Comparison of ENCODE assay signal across 8 cellular contexts in the genomic region with DNA sequence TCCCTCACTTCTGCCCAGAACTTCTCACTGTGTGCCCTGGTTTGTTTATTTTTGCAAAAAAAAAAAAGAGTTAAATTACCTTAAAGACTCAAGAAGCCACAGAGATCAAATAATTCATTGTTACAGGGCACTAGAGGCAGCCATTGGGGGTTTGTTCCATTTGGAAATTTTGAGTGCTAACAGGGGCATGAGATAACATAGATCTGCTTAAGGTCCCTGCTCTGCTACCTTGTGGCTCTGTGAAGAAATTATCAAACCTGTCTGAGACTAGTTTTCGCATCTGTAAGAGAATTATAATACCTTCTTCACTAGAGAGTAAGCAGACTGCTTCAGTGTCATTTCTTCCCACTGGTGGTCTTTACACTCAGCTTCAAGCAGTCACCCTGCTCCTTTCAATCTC. TPM values are rescaled to one million over a fixed set of nuclear protein-coding genes. Genes with fewer than 3 reads are reported as not detected.
DNase-seq lines count a peak whose midpoint lies in the region; ATAC-seq and TF ChIP-seq lines count a peak whose summit lies in the region.

No MANE protein-coding gene starts in this region.

- peak overlapping the region; percentile 82 for H3K27ac ChIP-seq in OCI-LY7 (ENCODE audit: low read depth, low read length, poor library complexity, severe bottlenecking)

- H3K9me3 ChIP-seq in OCI-LY7 (ENCODE audit: low read length), result peaks cover 10% of the 10 kb centered on the region; the same call in 1 of the 2 replicates

- TF ChIP-seq CTCF in OCI-LY7 (conservative IDR thresholded peaks at IDR 0.05; ENCODE audit: low read length), result peak; percentile 33; the same call in 1 of the 2 replicates
- TF ChIP-seq CTCF in fibroblast of villous mesenchyme (IDR thresholded peaks at IDR 0.05; ENCODE audit: insufficient read depth, low read depth, low read length), result no peak

- H2AFZ ChIP-seq in OCI-LY7 (ENCODE audit: low read length), result peak overlapping the region; percentile 95

- peaks cover 37% of the 10 kb centered on the region for H3K4me1 ChIP-seq in OCI-LY7 (ENCODE audit: insufficient read depth, low read length, poor library complexity, severe bottlenecking)

- DNase-seq in OCI-LY7 (ENCODE audit: low spot score) (peak; percentile 37), fibroblast of villous mesenchyme (ENCODE audit: low read depth) (no peak), sciatic nerve (ENCODE audit: low spot score) (no peak), kidney glomerular epithelial cell (lab: John Stamatoyannopoulos, UW) (no peak), NCI-H2196 (lab: John Stamatoyannopoulos, UW; ENCODE audit: unreplicated experiment) (no peak)
- no peak for DNase-seq in activated naive CD4-positive, alpha-beta T cell treated with anti-CD3 and anti-CD28 coated beads, Interleukin-2, amount 50 U/mL, for 16 hours

- no peaks in the 10 kb centered on the region for H4K20me1 ChIP-seq in OCI-LY7 (ENCODE audit: insufficient read depth, low read length)

- ATAC-seq in GM19372 (IDR thresholded peaks at IDR 0.05; ENCODE audit: low read depth, unreplicated experiment), result peak; percentile 1
- ATAC-seq in sciatic nerve, result peak; percentile 39
- ATAC-seq in GM18498 (IDR thresholded peaks at IDR 0.05; ENCODE audit: unreplicated experiment), result no peak

- POLR2A ChIA-PET in OCI-LY7 (lab: Charles Lee), result interaction anchor here (0.7 to 3.8 kb wide), 7 partner anchors 9 to 219 kb away, joined by 3 to 16 read pairs (median 4); no protein-coding TSS in a partner anchor

- H3K9me2 ChIP-seq in OCI-LY7 (ENCODE audit: insufficient read depth, low read length), result no peaks in the 10 kb centered on the region

- H3K79me2 ChIP-seq in OCI-LY7 (ENCODE audit: insufficient read depth, low read depth, low read length), result peaks cover 16% of the 10 kb centered on the region; the same call in 1 of the 2 replicates

- peaks cover 9% of the 10 kb centered on the region for H3K36me3 ChIP-seq in OCI-LY7 (ENCODE audit: insufficient read depth, low read length)

- BruUV-seq in OCI-LY7 (replicated peaks; lab: Mats Ljungman, UMichigan), result TSS peak; percentile 57

- peak overlapping the region; percentile 97 for H3K4me2 ChIP-seq in OCI-LY7 (ENCODE audit: low read length)

- peak overlapping the region; percentile 74 for H3K4me3 ChIP-seq in OCI-LY7 (ENCODE audit: low read depth, low read length, poor library complexity, severe bottlenecking)
- peak overlapping the region; percentile 57 for H3K4me3 ChIP-seq in fibroblast of villous mesenchyme (ENCODE audit: low read depth, low read length)

- intact Hi-C loops in OCI-LY7 (cut with micrococcal nuclease; ENCODE audit: unreplicated experiment), result loop anchor here (5.0 kb wide), 2 partner anchors 57 to 233 kb away; no protein-coding TSS in a partner anchor
- intact Hi-C loops in sciatic nerve (cut with DNase I), result no loop called here

- CTCF ChIA-PET in OCI-LY7 (lab: Charles Lee; ENCODE audit: unreplicated experiment), result no interaction called here

RNA-seq across cellular contexts. Expression of a gene that starts 0.4 kb away (rescaled TPM):
- 4.0 and 4.4 TPM in 2 replicates for total RNA-seq in OCI-LY7 (2014; rRNA removed; shearing (Covaris generic))
- 10.0 and 10.4 TPM in 2 replicates for total RNA-seq in OCI-LY7 (2022)
- 8.4 and 18.1 TPM in 2 replicates for total RNA-seq in fibroblast of villous mesenchyme
- total RNA-seq in sciatic nerve, result 25.3 TPM
